Comparison of ENCODE assay signal across 1 cellular context in the genomic region with DNA sequence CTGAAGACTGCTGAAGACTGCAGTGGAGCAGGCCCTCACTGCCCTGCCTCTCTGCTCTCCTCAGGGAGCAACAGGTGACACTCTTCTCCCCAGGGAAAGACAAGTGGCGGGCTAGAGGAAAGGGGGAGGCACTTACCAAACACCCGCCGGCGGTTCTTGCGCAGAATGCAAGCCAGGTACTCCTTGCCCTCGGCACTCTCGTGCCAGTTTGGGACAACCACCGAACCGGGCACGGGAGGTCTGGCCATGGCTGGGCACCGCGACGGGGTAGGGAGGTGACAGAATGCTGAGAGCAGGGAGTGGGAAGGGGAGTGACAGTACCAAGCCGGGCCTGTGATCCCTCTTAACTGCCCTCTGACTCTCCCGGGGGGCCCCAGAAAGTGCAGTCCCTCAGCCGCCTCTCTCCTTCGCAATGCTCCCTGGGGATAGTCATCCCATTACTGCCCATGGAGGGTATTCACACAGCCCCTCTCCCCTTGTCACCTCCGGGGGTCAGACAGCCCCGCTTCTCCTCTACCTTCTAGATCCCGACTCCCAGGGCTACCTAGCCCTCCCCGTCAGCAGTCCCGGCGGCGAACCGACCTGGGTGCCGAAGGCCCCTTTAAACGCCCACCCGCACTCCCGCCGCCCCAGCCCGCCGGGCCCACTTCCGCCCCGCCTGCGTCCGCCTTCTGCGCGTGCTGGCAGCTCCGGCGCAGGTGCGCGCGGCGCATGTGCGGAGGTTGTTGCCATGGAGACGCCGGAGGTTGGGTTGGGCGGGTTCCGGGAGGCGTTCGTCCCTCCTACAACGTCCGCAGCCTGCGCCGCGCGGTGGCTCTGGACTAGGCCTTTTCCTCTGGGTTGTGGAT.
TF ChIP-seq lines count a peak whose summit lies in the region.

A gene with protein sequence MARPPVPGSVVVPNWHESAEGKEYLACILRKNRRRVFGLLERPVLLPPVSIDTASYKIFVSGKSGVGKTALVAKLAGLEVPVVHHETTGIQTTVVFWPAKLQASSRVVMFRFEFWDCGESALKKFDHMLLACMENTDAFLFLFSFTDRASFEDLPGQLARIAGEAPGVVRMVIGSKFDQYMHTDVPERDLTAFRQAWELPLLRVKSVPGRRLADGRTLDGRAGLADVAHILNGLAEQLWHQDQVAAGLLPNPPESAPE (minus strand): TSS at position 689 of the 848 bp plus-strand sequence. CDS start 441 bp downstream, at position 248.

TF ChIP-seq in K562, 482 proteins besides CTCF, POLR2A, EP300 and RAD21 (continued from another document and continues in another):
- TF ChIP-seq, protein P1, sequence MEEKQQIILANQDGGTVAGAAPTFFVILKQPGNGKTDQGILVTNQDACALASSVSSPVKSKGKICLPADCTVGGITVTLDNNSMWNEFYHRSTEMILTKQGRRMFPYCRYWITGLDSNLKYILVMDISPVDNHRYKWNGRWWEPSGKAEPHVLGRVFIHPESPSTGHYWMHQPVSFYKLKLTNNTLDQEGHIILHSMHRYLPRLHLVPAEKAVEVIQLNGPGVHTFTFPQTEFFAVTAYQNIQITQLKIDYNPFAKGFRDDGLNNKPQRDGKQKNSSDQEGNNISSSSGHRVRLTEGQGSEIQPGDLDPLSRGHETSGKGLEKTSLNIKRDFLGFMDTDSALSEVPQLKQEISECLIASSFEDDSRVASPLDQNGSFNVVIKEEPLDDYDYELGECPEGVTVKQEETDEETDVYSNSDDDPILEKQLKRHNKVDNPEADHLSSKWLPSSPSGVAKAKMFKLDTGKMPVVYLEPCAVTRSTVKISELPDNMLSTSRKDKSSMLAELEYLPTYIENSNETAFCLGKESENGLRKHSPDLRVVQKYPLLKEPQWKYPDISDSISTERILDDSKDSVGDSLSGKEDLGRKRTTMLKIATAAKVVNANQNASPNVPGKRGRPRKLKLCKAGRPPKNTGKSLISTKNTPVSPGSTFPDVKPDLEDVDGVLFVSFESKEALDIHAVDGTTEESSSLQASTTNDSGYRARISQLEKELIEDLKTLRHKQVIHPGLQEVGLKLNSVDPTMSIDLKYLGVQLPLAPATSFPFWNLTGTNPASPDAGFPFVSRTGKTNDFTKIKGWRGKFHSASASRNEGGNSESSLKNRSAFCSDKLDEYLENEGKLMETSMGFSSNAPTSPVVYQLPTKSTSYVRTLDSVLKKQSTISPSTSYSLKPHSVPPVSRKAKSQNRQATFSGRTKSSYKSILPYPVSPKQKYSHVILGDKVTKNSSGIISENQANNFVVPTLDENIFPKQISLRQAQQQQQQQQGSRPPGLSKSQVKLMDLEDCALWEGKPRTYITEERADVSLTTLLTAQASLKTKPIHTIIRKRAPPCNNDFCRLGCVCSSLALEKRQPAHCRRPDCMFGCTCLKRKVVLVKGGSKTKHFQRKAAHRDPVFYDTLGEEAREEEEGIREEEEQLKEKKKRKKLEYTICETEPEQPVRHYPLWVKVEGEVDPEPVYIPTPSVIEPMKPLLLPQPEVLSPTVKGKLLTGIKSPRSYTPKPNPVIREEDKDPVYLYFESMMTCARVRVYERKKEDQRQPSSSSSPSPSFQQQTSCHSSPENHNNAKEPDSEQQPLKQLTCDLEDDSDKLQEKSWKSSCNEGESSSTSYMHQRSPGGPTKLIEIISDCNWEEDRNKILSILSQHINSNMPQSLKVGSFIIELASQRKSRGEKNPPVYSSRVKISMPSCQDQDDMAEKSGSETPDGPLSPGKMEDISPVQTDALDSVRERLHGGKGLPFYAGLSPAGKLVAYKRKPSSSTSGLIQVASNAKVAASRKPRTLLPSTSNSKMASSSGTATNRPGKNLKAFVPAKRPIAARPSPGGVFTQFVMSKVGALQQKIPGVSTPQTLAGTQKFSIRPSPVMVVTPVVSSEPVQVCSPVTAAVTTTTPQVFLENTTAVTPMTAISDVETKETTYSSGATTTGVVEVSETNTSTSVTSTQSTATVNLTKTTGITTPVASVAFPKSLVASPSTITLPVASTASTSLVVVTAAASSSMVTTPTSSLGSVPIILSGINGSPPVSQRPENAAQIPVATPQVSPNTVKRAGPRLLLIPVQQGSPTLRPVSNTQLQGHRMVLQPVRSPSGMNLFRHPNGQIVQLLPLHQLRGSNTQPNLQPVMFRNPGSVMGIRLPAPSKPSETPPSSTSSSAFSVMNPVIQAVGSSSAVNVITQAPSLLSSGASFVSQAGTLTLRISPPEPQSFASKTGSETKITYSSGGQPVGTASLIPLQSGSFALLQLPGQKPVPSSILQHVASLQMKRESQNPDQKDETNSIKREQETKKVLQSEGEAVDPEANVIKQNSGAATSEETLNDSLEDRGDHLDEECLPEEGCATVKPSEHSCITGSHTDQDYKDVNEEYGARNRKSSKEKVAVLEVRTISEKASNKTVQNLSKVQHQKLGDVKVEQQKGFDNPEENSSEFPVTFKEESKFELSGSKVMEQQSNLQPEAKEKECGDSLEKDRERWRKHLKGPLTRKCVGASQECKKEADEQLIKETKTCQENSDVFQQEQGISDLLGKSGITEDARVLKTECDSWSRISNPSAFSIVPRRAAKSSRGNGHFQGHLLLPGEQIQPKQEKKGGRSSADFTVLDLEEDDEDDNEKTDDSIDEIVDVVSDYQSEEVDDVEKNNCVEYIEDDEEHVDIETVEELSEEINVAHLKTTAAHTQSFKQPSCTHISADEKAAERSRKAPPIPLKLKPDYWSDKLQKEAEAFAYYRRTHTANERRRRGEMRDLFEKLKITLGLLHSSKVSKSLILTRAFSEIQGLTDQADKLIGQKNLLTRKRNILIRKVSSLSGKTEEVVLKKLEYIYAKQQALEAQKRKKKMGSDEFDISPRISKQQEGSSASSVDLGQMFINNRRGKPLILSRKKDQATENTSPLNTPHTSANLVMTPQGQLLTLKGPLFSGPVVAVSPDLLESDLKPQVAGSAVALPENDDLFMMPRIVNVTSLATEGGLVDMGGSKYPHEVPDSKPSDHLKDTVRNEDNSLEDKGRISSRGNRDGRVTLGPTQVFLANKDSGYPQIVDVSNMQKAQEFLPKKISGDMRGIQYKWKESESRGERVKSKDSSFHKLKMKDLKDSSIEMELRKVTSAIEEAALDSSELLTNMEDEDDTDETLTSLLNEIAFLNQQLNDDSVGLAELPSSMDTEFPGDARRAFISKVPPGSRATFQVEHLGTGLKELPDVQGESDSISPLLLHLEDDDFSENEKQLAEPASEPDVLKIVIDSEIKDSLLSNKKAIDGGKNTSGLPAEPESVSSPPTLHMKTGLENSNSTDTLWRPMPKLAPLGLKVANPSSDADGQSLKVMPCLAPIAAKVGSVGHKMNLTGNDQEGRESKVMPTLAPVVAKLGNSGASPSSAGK (IDR thresholded peaks at IDR 0.05): peak; percentile 53; the same call in 1 of the 2 replicates
- peak; percentile 94 for TF ChIP-seq BMI1 (IDR thresholded peaks at IDR 0.05; ENCODE audit: low read length)
- TF ChIP-seq E2F3 (CRISPR knock-in tag; IDR thresholded peaks at IDR 0.05): no peak; the same call in 1 of the 2 replicates
- TF ChIP-seq ZNF282 (CRISPR knock-in tag; IDR thresholded peaks at IDR 0.05): no peak
- no peak for TF ChIP-seq ARNT (IDR thresholded peaks at IDR 0.05)
- no peak for TF ChIP-seq PPARD (CRISPR knock-in tag; IDR thresholded peaks at IDR 0.05)
- TF ChIP-seq TBP (optimal IDR thresholded peaks at IDR 0.05; ENCODE audit: low read depth, low read length): peak; percentile 81
- peak; percentile 47; the same call in 1 of the 2 replicates for TF ChIP-seq ZC3H4 (CRISPR knock-in tag; IDR thresholded peaks at IDR 0.05; ENCODE audit: borderline replicate concordance)
- TF ChIP-seq SRF (CRISPR knock-in tag; IDR thresholded peaks at IDR 0.05): peak in 1 of 2 experiments; percentile 60; a peak in 2 of 4 replicates
- TF ChIP-seq ZNF436 (CRISPR knock-in tag; IDR thresholded peaks at IDR 0.05): no peak
- TF ChIP-seq GTF2E2 (tag; IDR thresholded peaks at IDR 0.05): no peak
- TF ChIP-seq TARDBP (IDR thresholded peaks at IDR 0.05): no peak
- no peak for TF ChIP-seq SMARCA4 (IDR thresholded peaks at IDR 0.05)
- no peak for TF ChIP-seq SRSF9 (IDR thresholded peaks at IDR 0.05; ENCODE audit: borderline replicate concordance, low read depth, low read length)
- TF ChIP-seq ZFPM2 (CRISPR knock-in tag; IDR thresholded peaks at IDR 0.05): no peak
- no peak for TF ChIP-seq NCOA4 (IDR thresholded peaks at IDR 0.05; ENCODE audit: partially characterized antibody)
- no peak for TF ChIP-seq NR2C1 (IDR thresholded peaks at IDR 0.05)
- TF ChIP-seq NR2C1 (tag; IDR thresholded peaks at IDR 0.05): no peak
- TF ChIP-seq KLF10 (CRISPR knock-in tag; IDR thresholded peaks at IDR 0.05): no peak
- no peak for TF ChIP-seq WHSC1 (IDR thresholded peaks at IDR 0.05; ENCODE audit: low read length)
- TF ChIP-seq HMGN3 (IDR thresholded peaks at IDR 0.05; ENCODE audit: borderline replicate concordance, extremely low read depth, insufficient read length, low read depth, low read length): no peak
- TF ChIP-seq TAF15 (IDR thresholded peaks at IDR 0.05; ENCODE audit: low read depth, low read length): no peak
- TF ChIP-seq POLR3A (IDR thresholded peaks at IDR 0.05; ENCODE audit: borderline replicate concordance, extremely low read depth, insufficient read depth, insufficient read length): no peak
- TF ChIP-seq, protein P2, sequence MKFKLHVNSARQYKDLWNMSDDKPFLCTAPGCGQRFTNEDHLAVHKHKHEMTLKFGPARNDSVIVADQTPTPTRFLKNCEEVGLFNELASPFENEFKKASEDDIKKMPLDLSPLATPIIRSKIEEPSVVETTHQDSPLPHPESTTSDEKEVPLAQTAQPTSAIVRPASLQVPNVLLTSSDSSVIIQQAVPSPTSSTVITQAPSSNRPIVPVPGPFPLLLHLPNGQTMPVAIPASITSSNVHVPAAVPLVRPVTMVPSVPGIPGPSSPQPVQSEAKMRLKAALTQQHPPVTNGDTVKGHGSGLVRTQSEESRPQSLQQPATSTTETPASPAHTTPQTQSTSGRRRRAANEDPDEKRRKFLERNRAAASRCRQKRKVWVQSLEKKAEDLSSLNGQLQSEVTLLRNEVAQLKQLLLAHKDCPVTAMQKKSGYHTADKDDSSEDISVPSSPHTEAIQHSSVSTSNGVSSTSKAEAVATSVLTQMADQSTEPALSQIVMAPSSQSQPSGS (CRISPR knock-in tag; IDR thresholded peaks at IDR 0.05): no peak
- TF ChIP-seq MAFK (IDR thresholded peaks at IDR 0.05; ENCODE audit: low read length): no peak
- no peak for TF ChIP-seq ZNF668 (CRISPR knock-in tag; IDR thresholded peaks at IDR 0.05)
- TF ChIP-seq ASH1L (IDR thresholded peaks at IDR 0.05; ENCODE audit: borderline replicate concordance, low read depth, partially characterized antibody): no peak
- TF ChIP-seq KLF13 (tag; IDR thresholded peaks at IDR 0.05; ENCODE audit: borderline replicate concordance, low read depth): peak; percentile 73; the same call in 1 of the 2 replicates
- TF ChIP-seq BRD9 (IDR thresholded peaks at IDR 0.05; ENCODE audit: low read depth, partially characterized antibody): no peak
- no peak for TF ChIP-seq ZNF766 (CRISPR knock-in tag; conservative IDR thresholded peaks at IDR 0.05)
- no peak for TF ChIP-seq ETS2 (tag; IDR thresholded peaks at IDR 0.05; ENCODE audit: borderline replicate concordance, poor library complexity, severe bottlenecking)
- TF ChIP-seq RBFOX2 (IDR thresholded peaks at IDR 0.05; ENCODE audit: low read depth, low read length): peak; percentile 92
- no peak for TF ChIP-seq NFATC3 (IDR thresholded peaks at IDR 0.05)
- TF ChIP-seq, protein P3, sequence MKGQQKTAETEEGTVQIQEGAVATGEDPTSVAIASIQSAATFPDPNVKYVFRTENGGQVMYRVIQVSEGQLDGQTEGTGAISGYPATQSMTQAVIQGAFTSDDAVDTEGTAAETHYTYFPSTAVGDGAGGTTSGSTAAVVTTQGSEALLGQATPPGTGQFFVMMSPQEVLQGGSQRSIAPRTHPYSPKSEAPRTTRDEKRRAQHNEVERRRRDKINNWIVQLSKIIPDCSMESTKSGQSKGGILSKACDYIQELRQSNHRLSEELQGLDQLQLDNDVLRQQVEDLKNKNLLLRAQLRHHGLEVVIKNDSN (CRISPR knock-in tag; IDR thresholded peaks at IDR 0.05): no peak; the same call in none of the 2 replicates
- peak; percentile 89; the same call in 1 of the 2 replicates for TF ChIP-seq ZBTB7A (IDR thresholded peaks at IDR 0.05; ENCODE audit: borderline replicate concordance, control insufficient read depth, low read depth, low read length)
- TF ChIP-seq KDM4B (IDR thresholded peaks at IDR 0.05; ENCODE audit: borderline replicate concordance in 2 of 2, low read depth in 1 of 2): no peak
- no peak for TF ChIP-seq BRF1 (IDR thresholded peaks at IDR 0.05; ENCODE audit: borderline replicate concordance, extremely low read depth, insufficient read length)
- no peak for TF ChIP-seq ZNF507 (tag; conservative IDR thresholded peaks at IDR 0.05)
- TF ChIP-seq, protein P4, sequence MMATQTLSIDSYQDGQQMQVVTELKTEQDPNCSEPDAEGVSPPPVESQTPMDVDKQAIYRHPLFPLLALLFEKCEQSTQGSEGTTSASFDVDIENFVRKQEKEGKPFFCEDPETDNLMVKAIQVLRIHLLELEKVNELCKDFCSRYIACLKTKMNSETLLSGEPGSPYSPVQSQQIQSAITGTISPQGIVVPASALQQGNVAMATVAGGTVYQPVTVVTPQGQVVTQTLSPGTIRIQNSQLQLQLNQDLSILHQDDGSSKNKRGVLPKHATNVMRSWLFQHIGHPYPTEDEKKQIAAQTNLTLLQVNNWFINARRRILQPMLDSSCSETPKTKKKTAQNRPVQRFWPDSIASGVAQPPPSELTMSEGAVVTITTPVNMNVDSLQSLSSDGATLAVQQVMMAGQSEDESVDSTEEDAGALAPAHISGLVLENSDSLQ (IDR thresholded peaks at IDR 0.05): peak; percentile 27; the same call in 1 of the 2 replicates
- no peak for TF ChIP-seq NFE2L1 (tag; IDR thresholded peaks at IDR 0.05; ENCODE audit: borderline replicate concordance, low read depth)
- TF ChIP-seq STAT5B (CRISPR knock-in tag; IDR thresholded peaks at IDR 0.05): no peak
- TF ChIP-seq ZNF316 (IDR thresholded peaks at IDR 0.05): no peak
- no peak for TF ChIP-seq MCM5 (IDR thresholded peaks at IDR 0.05; ENCODE audit: low read depth)
- TF ChIP-seq HNRNPL (IDR thresholded peaks at IDR 0.05; ENCODE audit: low read depth, low read length): no peak
- TF ChIP-seq, protein P5, sequence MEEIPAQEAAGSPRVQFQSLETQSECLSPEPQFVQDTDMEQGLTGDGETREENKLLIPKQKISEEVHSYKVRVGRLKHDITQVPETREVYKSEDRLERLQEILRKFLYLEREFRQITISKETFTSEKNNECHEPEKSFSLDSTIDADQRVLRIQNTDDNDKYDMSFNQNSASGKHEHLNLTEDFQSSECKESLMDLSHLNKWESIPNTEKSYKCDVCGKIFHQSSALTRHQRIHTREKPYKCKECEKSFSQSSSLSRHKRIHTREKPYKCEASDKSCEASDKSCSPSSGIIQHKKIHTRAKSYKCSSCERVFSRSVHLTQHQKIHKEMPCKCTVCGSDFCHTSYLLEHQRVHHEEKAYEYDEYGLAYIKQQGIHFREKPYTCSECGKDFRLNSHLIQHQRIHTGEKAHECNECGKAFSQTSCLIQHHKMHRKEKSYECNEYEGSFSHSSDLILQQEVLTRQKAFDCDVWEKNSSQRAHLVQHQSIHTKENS (CRISPR knock-in tag; IDR thresholded peaks at IDR 0.05): no peak
- no peak for TF ChIP-seq ZNF589 (CRISPR knock-in tag; IDR thresholded peaks at IDR 0.05; ENCODE audit: low read depth)
